In genomic region chr1:207829576-207829975, GRCh38 we compare ENCODE assay signal across 2 cellular contexts.
TF ChIP-seq lines count a peak whose summit lies in the region.

No MANE protein-coding gene starts in this region.

TF ChIP-seq in HepG2, 621 proteins besides CTCF, POLR2A, EP300 and RAD21 (continued from another document):
- no peak for TF ChIP-seq HNF4G (IDR thresholded peaks at IDR 0.05; ENCODE audit: borderline replicate concordance, low read depth, low read length)
- TF ChIP-seq HNF4G (CRISPR knock-in tag; IDR thresholded peaks at IDR 0.05; ENCODE audit: borderline replicate concordance, low read depth) = no peak

TF ChIP-seq in K562, 482 proteins besides CTCF, POLR2A, EP300 and RAD21 (continued from another document):
- TF ChIP-seq MCM2 (IDR thresholded peaks at IDR 0.05; ENCODE audit: low read depth) = no peak
- no peak for TF ChIP-seq SUPT5H (IDR thresholded peaks at IDR 0.05)
- TF ChIP-seq ZNF133 (CRISPR knock-in tag; IDR thresholded peaks at IDR 0.05) = no peak
- TF ChIP-seq HNRNPH1 (optimal IDR thresholded peaks at IDR 0.05; ENCODE audit: low read depth, low read length) = no peak
- peak; percentile 80 for TF ChIP-seq BCOR (IDR thresholded peaks at IDR 0.05)
- no peak for TF ChIP-seq PBX2 (CRISPR knock-in tag; IDR thresholded peaks at IDR 0.05; ENCODE audit: low read depth)
- no peak for TF ChIP-seq PBX2 (tag; conservative IDR thresholded peaks at IDR 0.05; ENCODE audit: low read depth)
- TF ChIP-seq GABPB2 (CRISPR knock-in tag; conservative IDR thresholded peaks at IDR 0.05) = no peak
- TF ChIP-seq ZNF274 (IDR thresholded peaks at IDR 0.05; ENCODE audit: borderline replicate concordance, low read depth, low read length) = no peak
- no peak for TF ChIP-seq KAT2B (IDR thresholded peaks at IDR 0.05; ENCODE audit: low read depth, low read length)
- TF ChIP-seq RREB1 (CRISPR knock-in tag; IDR thresholded peaks at IDR 0.05) = no peak
- TF ChIP-seq JUN (IDR thresholded peaks at IDR 0.05; ENCODE audit: borderline replicate concordance, low read depth, low read length) = no peak
- TF ChIP-seq JUN (CRISPR knock-in tag; IDR thresholded peaks at IDR 0.05; ENCODE audit: borderline replicate concordance) = no peak
- no peak for TF ChIP-seq TFAM (CRISPR knock-in tag; conservative IDR thresholded peaks at IDR 0.05)
- no peak for TF ChIP-seq ZNF639 (CRISPR knock-in tag; conservative IDR thresholded peaks at IDR 0.05 in 1 of 2, IDR thresholded peaks at IDR 0.05 in 1 of 2)
- TF ChIP-seq ZBED1 (IDR thresholded peaks at IDR 0.05) = no peak
- TF ChIP-seq ARID2 (IDR thresholded peaks at IDR 0.05) = no peak
- TF ChIP-seq NR2F6 (CRISPR knock-in tag; IDR thresholded peaks at IDR 0.05) = no peak
- no peak for TF ChIP-seq ZNF140 (CRISPR knock-in tag; IDR thresholded peaks at IDR 0.05)
- TF ChIP-seq U2AF1 (optimal IDR thresholded peaks at IDR 0.05; ENCODE audit: low read depth, low read length) = no peak
- TF ChIP-seq RCOR1 (IDR thresholded peaks at IDR 0.05; ENCODE audit: borderline replicate concordance in 1 of 2, low read depth in 2 of 2, low read length in 2 of 2) = 0 out of 4 replicates have a peak, but pooled peaks of 1 of the 2 experiments have one; percentile 21
- no peak for TF ChIP-seq BDP1 (IDR thresholded peaks at IDR 0.05; ENCODE audit: insufficient read depth, insufficient read length)
- no peak for TF ChIP-seq SOX6 (IDR thresholded peaks at IDR 0.05)
- no peak for TF ChIP-seq BCLAF1 (IDR thresholded peaks at IDR 0.05; ENCODE audit: borderline replicate concordance in 1 of 2, control insufficient read depth in 1 of 2, low read depth in 2 of 2, low read length in 1 of 2)
- no peak for TF ChIP-seq ZZZ3 (IDR thresholded peaks at IDR 0.05)
- no peak for TF ChIP-seq ZBTB12 (CRISPR knock-in tag; IDR thresholded peaks at IDR 0.05)
- no peak for TF ChIP-seq ZNF3 (CRISPR knock-in tag; IDR thresholded peaks at IDR 0.05)
- TF ChIP-seq U2AF2 (optimal IDR thresholded peaks at IDR 0.05; ENCODE audit: low read depth, low read length) = no peak
- no peak for TF ChIP-seq KDM4B (IDR thresholded peaks at IDR 0.05; ENCODE audit: borderline replicate concordance in 2 of 2, low read depth in 1 of 2)
- no peak for TF ChIP-seq HSF4 (CRISPR knock-in tag; IDR thresholded peaks at IDR 0.05; ENCODE audit: borderline replicate concordance)
- TF ChIP-seq BRF1 (IDR thresholded peaks at IDR 0.05; ENCODE audit: borderline replicate concordance, extremely low read depth, insufficient read length) = no peak
- peak; percentile 89 for TF ChIP-seq RBM25 (IDR thresholded peaks at IDR 0.05; ENCODE audit: low read depth, low read length, severe bottlenecking)
- TF ChIP-seq KDM1A (IDR thresholded peaks at IDR 0.05) = peak; percentile 31 to 37; a peak in 2 of 4 replicates
- TF ChIP-seq TCF3 (CRISPR knock-in tag; IDR thresholded peaks at IDR 0.05) = no peak
- peak; percentile 77 for TF ChIP-seq ADNP (tag; IDR thresholded peaks at IDR 0.05)
- no peak for TF ChIP-seq ZNF76 (CRISPR knock-in tag; IDR thresholded peaks at IDR 0.05; ENCODE audit: borderline replicate concordance)
- no peak for TF ChIP-seq DPF2 (IDR thresholded peaks at IDR 0.05)
- no peak for TF ChIP-seq HNRNPUL1 (IDR thresholded peaks at IDR 0.05; ENCODE audit: low read length)
